In genomic region chr6:43627008-43627825, GRCh38 we compare ENCODE assay signal across 8 cellular contexts. TPM values are rescaled to one million over a fixed set of nuclear protein-coding genes. Genes with fewer than 3 reads are reported as not detected.
DNase-seq lines count a peak whose midpoint lies in the region; ATAC-seq lines count a peak whose summit lies in the region.

No MANE protein-coding gene starts in this region.

- intact Hi-C loops in activated CD4-positive, alpha-beta T cell treated with anti-CD3 and anti-CD28 coated beads for 36 hours (cut with DNase I, micrococcal nuclease): loop anchor here (5.0 kb wide), 3 partner anchors 50 to 615 kb away; partner anchors contain the start of genes DNPH1 (in 1 of the 2), KLHDC3 (in 1 of the 2), MEA1 (in 1 of the 2) and POLH (in 1 of the 2)
- intact Hi-C loops in Right ventricle myocardium inferior (cut with DNase I): no loop called here

- peak; percentile 39 for DNase-seq in activated CD4-positive, alpha-beta T cell treated with anti-CD3 and anti-CD28 coated beads for 36 hours
- DNase-seq in activated CD4-positive, alpha-beta T cell treated with anti-CD3 and anti-CD28 coated beads, Interleukin-2, amount 50 U/mL, for 4 hours: no peak
- DNase-seq in NCI-H146 treated with DMSO at 0.1 percent for 48 hours (lab: John Stamatoyannopoulos, UW; ENCODE audit: unreplicated experiment): peak; percentile 80
- peak; percentile 84 for DNase-seq in Right ventricle myocardium inferior (ENCODE audit: missing footprints)
- peak; percentile 70 for DNase-seq in pons (ENCODE audit: low spot score)
- DNase-seq in retina: no peak

- no peaks in the 10 kb centered on the region for H3K27me3 Mint-ChIP-seq in activated CD4-positive, alpha-beta T cell treated with anti-CD3 and anti-CD28 coated beads for 36 hours
- H3K27me3 Mint-ChIP-seq in activated T-helper 17 cell treated with anti-CD3 and anti-CD28 coated beads, Interleukin-2, amount 50 U/mL, for 72 hours: no peaks in the 10 kb centered on the region

- H3K4me3 Mint-ChIP-seq in activated CD4-positive, alpha-beta T cell treated with anti-CD3 and anti-CD28 coated beads for 36 hours: peak overlapping the region; percentile 88
- peak overlapping the region; percentile 97 for H3K4me3 Mint-ChIP-seq in activated T-helper 17 cell treated with anti-CD3 and anti-CD28 coated beads, Interleukin-2, amount 50 U/mL, for 72 hours

- peaks cover 49% of the 10 kb centered on the region for H3K36me3 Mint-ChIP-seq in activated CD4-positive, alpha-beta T cell treated with anti-CD3 and anti-CD28 coated beads for 36 hours (ENCODE audit: low read depth)
- H3K36me3 Mint-ChIP-seq in activated T-helper 17 cell treated with anti-CD3 and anti-CD28 coated beads, Interleukin-2, amount 50 U/mL, for 72 hours (ENCODE audit: low read depth): peaks cover 64% of the 10 kb centered on the region

- no peaks in the 10 kb centered on the region for H3K9me3 Mint-ChIP-seq in activated CD4-positive, alpha-beta T cell treated with anti-CD3 and anti-CD28 coated beads for 36 hours (ENCODE audit: low read depth)
- H3K9me3 Mint-ChIP-seq in activated T-helper 17 cell treated with anti-CD3 and anti-CD28 coated beads, Interleukin-2, amount 50 U/mL, for 72 hours: no peaks in the 10 kb centered on the region

- POLR2A ChIA-PET in activated CD4-positive, alpha-beta T cell treated with anti-CD3 and anti-CD28 coated beads for 36 hours (lab: Charles Lee): no interaction called here

- CTCF ChIA-PET in activated CD4-positive, alpha-beta T cell treated with anti-CD3 and anti-CD28 coated beads for 36 hours (lab: Charles Lee): interaction anchor here (0.6 to 1.1 kb wide), 3 partner anchors 19 to 640 kb away, joined by 3 to 7 read pairs (median 3); no protein-coding TSS in a partner anchor

- peaks cover 29% of the 10 kb centered on the region for H3K4me1 Mint-ChIP-seq in activated CD4-positive, alpha-beta T cell treated with anti-CD3 and anti-CD28 coated beads for 36 hours
- H3K4me1 Mint-ChIP-seq in activated T-helper 17 cell treated with anti-CD3 and anti-CD28 coated beads, Interleukin-2, amount 50 U/mL, for 72 hours: peaks cover 29% of the 10 kb centered on the region

- H3K27ac Mint-ChIP-seq in activated CD4-positive, alpha-beta T cell treated with anti-CD3 and anti-CD28 coated beads for 36 hours: peak overlapping the region; percentile 88
- peak overlapping the region; percentile 83 for H3K27ac Mint-ChIP-seq in activated T-helper 17 cell treated with anti-CD3 and anti-CD28 coated beads, Interleukin-2, amount 50 U/mL, for 72 hours

- ATAC-seq in activated CD4-positive, alpha-beta T cell treated with anti-CD3 and anti-CD28 coated beads for 36 hours: no peak
- ATAC-seq in activated T-helper 17 cell treated with anti-CD3 and anti-CD28 coated beads, Interleukin-2, amount 50 U/mL, for 72 hours (replicated peaks): no peak
- no peak for ATAC-seq in Right ventricle myocardium inferior
- ATAC-seq in HG02870 (IDR thresholded peaks at IDR 0.05; ENCODE audit: unreplicated experiment): no peak

RNA-seq across cellular contexts. Expression of gene GTPBP2, which starts 1.8 kb away (rescaled TPM):
- 10 to 100 TPM; 59.8 to 64.6 TPM for total RNA-seq in activated CD4-positive, alpha-beta T cell treated with anti-CD3 and anti-CD28 coated beads for 36 hours
- total RNA-seq in activated T-helper 17 cell treated with anti-CD3 and anti-CD28 coated beads, Interleukin-2, amount 50 U/mL, for 72 hours: 10 to 100 TPM; 64.2 to 67.3 TPM
- total RNA-seq in Right ventricle myocardium inferior: 23.9 TPM

RNA-seq across cellular contexts. Expression of gene MAD2L1BP, which starts 8.4 kb away (rescaled TPM):
- total RNA-seq in activated CD4-positive, alpha-beta T cell treated with anti-CD3 and anti-CD28 coated beads for 36 hours: 10 to 100 TPM; 35.1 to 35.3 TPM
- total RNA-seq in activated T-helper 17 cell treated with anti-CD3 and anti-CD28 coated beads, Interleukin-2, amount 50 U/mL, for 72 hours: 10 to 100 TPM; 44.4 to 44.7 TPM
- total RNA-seq in Right ventricle myocardium inferior: 26.7 TPM

RNA-seq across cellular contexts. Expression of gene RSPH9, which starts 17.6 kb away (rescaled TPM):
- total RNA-seq in activated CD4-positive, alpha-beta T cell treated with anti-CD3 and anti-CD28 coated beads for 36 hours: not detected
- under 1 TPM; 0.09 to 0.66 TPM for total RNA-seq in activated T-helper 17 cell treated with anti-CD3 and anti-CD28 coated beads, Interleukin-2, amount 50 U/mL, for 72 hours
- 0.11 TPM for total RNA-seq in Right ventricle myocardium inferior

RNA-seq across cellular contexts. Expression of gene POLH, which starts 51.2 kb away (rescaled TPM):
- 10 to 100 TPM; 35.2 to 37.9 TPM for total RNA-seq in activated CD4-positive, alpha-beta T cell treated with anti-CD3 and anti-CD28 coated beads for 36 hours
- 10 to 100 TPM; 55.5 to 67.8 TPM for total RNA-seq in activated T-helper 17 cell treated with anti-CD3 and anti-CD28 coated beads, Interleukin-2, amount 50 U/mL, for 72 hours
- total RNA-seq in Right ventricle myocardium inferior: 5.9 TPM

RNA-seq across cellular contexts. Expression of gene XPO5, which starts 51.4 kb away (rescaled TPM):
- total RNA-seq in activated CD4-positive, alpha-beta T cell treated with anti-CD3 and anti-CD28 coated beads for 36 hours: 100 to 1,000 TPM; 108 to 109 TPM
- 100 to 1,000 TPM in 1 of 2 donors, 10 to 100 TPM in 1; 67.3 to 109 TPM for total RNA-seq in activated T-helper 17 cell treated with anti-CD3 and anti-CD28 coated beads, Interleukin-2, amount 50 U/mL, for 72 hours
- total RNA-seq in Right ventricle myocardium inferior: 11.7 TPM

Comparison
In these comparisons a context has a peak if more than half of its experiments do, and no peak if none do; other contexts are left out.
1. DNase-seq: peak in activated CD4-positive, alpha-beta T cell treated with anti-CD3 and anti-CD28 coated beads for 36 hours (single experiment), NCI-H146 treated with DMSO at 0.1 percent for 48 hours (single experiment), Right ventricle myocardium inferior (single experiment) and pons (single experiment); none in activated CD4-positive, alpha-beta T cell treated with anti-CD3 and anti-CD28 coated beads, Interleukin-2, amount 50 U/mL, for 4 hours (0 of 2) and retina (single experiment).